8 cellular contexts compared by ENCODE assay signal in genomic region chr14:58297762-58298476, GRCh38. TPM values are rescaled to one million over a fixed set of nuclear protein-coding genes. Genes with fewer than 3 reads are reported as not detected.
DNase-seq lines count a peak whose midpoint lies in the region; ATAC-seq and TF ChIP-seq lines count a peak whose summit lies in the region.

No MANE protein-coding gene starts in this region.

- H3K27ac ChIP-seq in AG04450 (ENCODE audit: low read depth, low read length) (peak overlapping the region; percentile 98), spleen (peak overlapping the region; percentile 92 to 99 (median 98))

- peak in 1 of 3 donors; percentile 44 for TF ChIP-seq POLR2A in spleen (IDR thresholded peaks at IDR 0.05)

- 0 to 1% (median 0%) methylated on average over 40 of the region's 40 CpGs for WGBS in spleen, 5 donors

- no peaks in the 10 kb centered on the region for H3K27me3 ChIP-seq in AG04450 (ENCODE audit: control insufficient read depth, insufficient read depth, low read length)
- no peaks in the 10 kb centered on the region for H3K27me3 ChIP-seq in spleen (replicated peaks in 1 of 7)

- H3K4me3 ChIP-seq in AG04450 (ENCODE audit: low read depth, low read length): peak overlapping the region; percentile 94
- H3K4me3 ChIP-seq in WI38 (ENCODE audit: low read depth, low read length): peak overlapping the region; percentile 98
- peak overlapping the region; percentile 75 to 99 (median 98) for H3K4me3 ChIP-seq in spleen

- H3K4me1 ChIP-seq in spleen: peaks cover 24 to 78% (median 64%) of the 10 kb centered on the region in 6 donors

- POLR2A ChIA-PET in AG04450 (lab: Yijun Ruan, JAX): interaction anchor here (0.6 to 1.9 kb wide), 11 partner anchors 8 to 256 kb away, joined by 3 to 8 read pairs (median 3); partner anchors contain the start of genes ACTR10, KIAA0586, TIMM9 and TOMM20L

- DNase-seq in AG04450 (ENCODE audit: low read depth, low spot score) (peak; percentile 100), NCI-H2196 treated with DMSO at 0.1 percent for 48 hours (lab: John Stamatoyannopoulos, UW; ENCODE audit: unreplicated experiment) (peak; percentile 100), inferior parietal cortex (ENCODE audit: extremely low spot score) (peak; percentile 100), spleen (peak; percentile 99)
- peak; percentile 100 for DNase-seq in central memory CD4-positive, alpha-beta T cell

- TF ChIP-seq CTCF in AG04450 (IDR thresholded peaks at IDR 0.05; ENCODE audit: low read depth, low read length) (no peak), WI38 (IDR thresholded peaks at IDR 0.05; ENCODE audit: low read depth, low read length) (no peak), spleen (IDR thresholded peaks at IDR 0.05 in 8 of 11, conservative IDR thresholded peaks at IDR 0.05 in 3 of 11) (peak in 5 of 11 experiments; percentile 17 to 36 (median 35))

- CTCF ChIA-PET in AG04450 (lab: Charles Lee): interaction anchor here (0.6 to 1.8 kb wide), 2 partner anchors 9 to 135 kb away, joined by 3 to 4 read pairs; no protein-coding TSS in a partner anchor

- H3K36me3 ChIP-seq in spleen: peaks cover 2 to 45% (median 34%) of the 10 kb centered on the region in 6 donors

- H3K9me3 ChIP-seq in AG04450 (ENCODE audit: control insufficient read depth, insufficient read depth, low read length) (no peaks in the 10 kb centered on the region; the same call in 1 of the 2 replicates), spleen (no peaks in the 10 kb centered on the region)

- ATAC-seq in GM18873 (IDR thresholded peaks at IDR 0.05; ENCODE audit: low FRiP score, unreplicated experiment): peak; percentile 86
- peak; percentile 86 for ATAC-seq in HG03135 (IDR thresholded peaks at IDR 0.05; ENCODE audit: unreplicated experiment)

- intact Hi-C loops in spleen (cut with DNase I; ENCODE audit: low total_unique reads): no loop called here

RNA-seq across cellular contexts. Expression of gene ARID4A, which starts 0.4 kb away (rescaled TPM):
- polyA plus RNA-seq in AG04450 (2011; rRNA removed): 7.4 and 12.4 TPM in 2 replicates
- 14.8 and 22.4 TPM in 2 replicates for polyA minus RNA-seq in AG04450 (2011; rRNA and poly(A)+ RNA removed)
- 10 to 100 TPM; 34.5 to 55.0 (median 51.6) TPM for total RNA-seq in spleen
- 1 to 10 TPM; 7.3 to 9.4 (median 8.3) TPM for polyA plus RNA-seq in spleen

RNA-seq across cellular contexts. Expression of gene PSMA3, which starts 53.3 kb away (rescaled TPM):
- polyA plus RNA-seq in AG04450 (2011; rRNA removed) (266 and 318 TPM in 2 replicates), spleen (100 to 1,000 TPM; 108 to 162 (median 119) TPM)
- 77.6 and 99.9 TPM in 2 replicates for polyA minus RNA-seq in AG04450 (2011; rRNA and poly(A)+ RNA removed)
- total RNA-seq in spleen: 100 to 1,000 TPM in 5 of 7 donors, 10 to 100 TPM in 2; 91.7 to 156 (median 122) TPM

Comparison
In these comparisons a context has a peak if more than half of its experiments do, and no peak if none do; other contexts are left out.
1. Peak in every context shown above with its lines: DNase-seq, ATAC-seq, H3K4me3 ChIP-seq and H3K27ac ChIP-seq.